In the genomic region with DNA sequence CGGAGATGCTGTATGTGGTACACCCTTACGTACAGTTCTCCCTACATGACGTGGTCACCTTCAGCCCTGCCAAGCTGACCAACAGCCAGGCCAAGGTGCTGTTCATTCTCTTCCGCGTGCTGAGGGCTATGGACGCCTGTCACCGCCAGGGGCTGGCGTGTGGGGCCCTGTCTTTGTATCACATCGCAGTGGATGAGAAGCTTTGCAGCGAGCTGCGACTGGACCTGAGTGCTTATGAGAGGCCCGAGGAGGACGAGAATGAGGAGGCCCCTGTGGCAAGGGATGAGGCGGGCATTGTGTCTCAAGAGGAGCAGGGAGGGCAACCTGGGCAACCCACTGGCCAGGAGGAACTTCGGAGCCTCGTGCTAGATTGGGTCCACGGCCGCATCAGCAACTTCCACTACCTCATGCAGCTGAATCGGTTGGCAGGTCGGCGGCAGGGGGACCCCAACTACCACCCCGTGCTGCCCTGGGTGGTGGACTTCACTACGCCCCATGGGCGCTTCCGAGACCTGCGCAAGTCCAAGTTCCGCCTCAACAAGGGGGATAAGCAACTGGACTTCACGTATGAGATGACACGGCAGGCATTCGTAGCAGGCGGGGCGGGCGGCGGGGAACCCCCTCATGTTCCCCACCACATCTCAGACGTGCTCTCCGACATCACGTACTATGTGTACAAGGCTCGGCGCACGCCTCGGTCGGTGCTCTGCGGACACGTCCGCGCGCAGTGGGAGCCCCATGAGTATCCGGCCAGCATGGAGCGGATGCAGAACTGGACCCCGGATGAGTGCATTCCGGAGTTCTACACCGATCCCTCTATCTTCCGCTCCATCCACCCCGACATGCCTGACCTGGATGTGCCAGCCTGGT, we compare ENCODE assay signal across 8 cellular contexts. TPM values are rescaled to one million over a fixed set of nuclear protein-coding genes. Genes with fewer than 3 reads are reported as not detected.
DNase-seq lines count a peak whose midpoint lies in the region; ATAC-seq and TF ChIP-seq lines count a peak whose summit lies in the region.

No MANE protein-coding gene starts in this region.

- DNase-seq in GM23248 (no peak), T-helper 17 cell (no peak), fibroblast of the aortic adventitia (ENCODE audit: low read depth) (no peak), skeletal muscle cell (ENCODE audit: low read depth) (no peak), RPMI8226 (no peak), EL (no peak), pons (ENCODE audit: low spot score) (no peak)

- no peak overlapping the region for H3K27ac ChIP-seq in GM23248

- H3K36me3 ChIP-seq in GM23248 (ENCODE audit: low read depth): no peaks in the 10 kb centered on the region

- no peaks in the 10 kb centered on the region for H3K9me2 ChIP-seq in GM23248 (ENCODE audit: insufficient read depth)

- in situ Hi-C loops in GM23248 (cut with MboI): loop anchor here (10.0 kb wide), 1 partner anchor 59 kb away; no protein-coding TSS in a partner anchor

- TF ChIP-seq CTCF in fibroblast of the aortic adventitia (IDR thresholded peaks at IDR 0.05; ENCODE audit: insufficient read depth, low read length): no peak

- peaks cover 12% of the 10 kb centered on the region for H3F3A ChIP-seq in GM23248 (ENCODE audit: insufficient read depth)

- no peaks in the 10 kb centered on the region for H3K27me3 ChIP-seq in GM23248 (replicated peaks; ENCODE audit: insufficient read depth)

- peak overlapping the region; percentile 85 for H3K4me2 ChIP-seq in GM23248 (ENCODE audit: unreplicated experiment)

- peaks cover 6% of the 10 kb centered on the region for H3K36me3 Mint-ChIP-seq in T-helper 17 cell (ENCODE audit: low read depth)

- no peak overlapping the region for H2AFZ ChIP-seq in GM23248

- H3K27ac Mint-ChIP-seq in T-helper 17 cell: peak overlapping the region; percentile 84

- H3K79me2 ChIP-seq in GM23248 (ENCODE audit: insufficient read depth): peaks cover 18% of the 10 kb centered on the region

- no peaks in the 10 kb centered on the region for H3K27me3 Mint-ChIP-seq in T-helper 17 cell

- H3K4me3 Mint-ChIP-seq in T-helper 17 cell: peak overlapping the region; percentile 89

- H3K9me3 ChIP-seq in GM23248 (ENCODE audit: low read depth): no peaks in the 10 kb centered on the region
- no peaks in the 10 kb centered on the region for H3K9me3 ChIP-seq in T-helper 17 cell (ENCODE audit: control insufficient read depth, low read length, poor library complexity, severe bottlenecking)

- no peaks in the 10 kb centered on the region for H4K20me1 ChIP-seq in GM23248 (ENCODE audit: insufficient read depth)

- ATAC-seq in T-helper 17 cell: no peak
- no peak for ATAC-seq in HG03039 (IDR thresholded peaks at IDR 0.05; ENCODE audit: unreplicated experiment)

- no peak overlapping the region for H3K9ac ChIP-seq in GM23248

- peaks cover 24% of the 10 kb centered on the region for H3K4me1 Mint-ChIP-seq in T-helper 17 cell

- H3K4me3 ChIP-seq in GM23248: peak overlapping the region; percentile 70
- H3K4me3 ChIP-seq in fibroblast of the aortic adventitia (ENCODE audit: low read depth, low read length): peak overlapping the region; percentile 73
- peak overlapping the region; percentile 59 for H3K4me3 ChIP-seq in skeletal muscle cell (ENCODE audit: low read depth, low read length)

- WGBS in GM23248 (ENCODE audit: low coverage in 1 of 2, low lambda C conversion rate in 2 of 2, missing lambda C conversion rate in 2 of 2), 2 experiments: 93 to 96% methylated on average over 52 to 54 of the region's 54 CpGs

- H3K4me1 ChIP-seq in GM23248 (ENCODE audit: insufficient read depth): peaks cover 6% of the 10 kb centered on the region; the same call in 1 of the 2 replicates

RNA-seq across cellular contexts. Expression of gene WDR81, which starts 1.4 kb away (rescaled TPM):
- total RNA-seq in GM23248 (2014; rRNA removed; shearing (Covaris generic)): 23.0 and 23.9 TPM in 2 replicates
- 4.4 and 5.8 TPM in 2 replicates for polyA plus RNA-seq in GM23248 (2016; fragmentation: Nextera tagmentation; extraction: Ambion mirVana)
- 10 to 100 TPM; 38.2 to 41.2 TPM for total RNA-seq in T-helper 17 cell
- 27.7 and 39.6 TPM in 2 replicates for total RNA-seq in fibroblast of the aortic adventitia (ENCODE audit: low replicate concordance)

RNA-seq across cellular contexts. Expression of gene TLCD2, which starts 15.7 kb away (rescaled TPM):
- total RNA-seq in GM23248 (2014; rRNA removed; shearing (Covaris generic)): 2.2 and 2.8 TPM in 2 replicates
- polyA plus RNA-seq in GM23248 (2016; fragmentation: Nextera tagmentation; extraction: Ambion mirVana): 2.2 and 2.4 TPM in 2 replicates
- total RNA-seq in T-helper 17 cell (1 to 10 TPM in 1 of 2 donors, under 1 TPM in 1; 0.26 to 1.4 TPM), fibroblast of the aortic adventitia (ENCODE audit: low replicate concordance) (4.5 and 10.1 TPM in 2 replicates)

RNA-seq across cellular contexts. Expression of gene SERPINF2, which starts 16.8 kb away (rescaled TPM):
- total RNA-seq in GM23248 (2014; rRNA removed; shearing (Covaris generic)): not detected in 2 replicates
- 0.08 TPM in 1 of 2 replicates, not detected in the other for polyA plus RNA-seq in GM23248 (2016; fragmentation: Nextera tagmentation; extraction: Ambion mirVana)
- total RNA-seq in T-helper 17 cell (under 1 TPM; 0.29 to 0.67 TPM), fibroblast of the aortic adventitia (ENCODE audit: low replicate concordance) (0.18 and 1.3 TPM in 2 replicates)

RNA-seq across cellular contexts. Expression of gene SERPINF1, which starts 36.0 kb away (rescaled TPM):
- 60.3 and 91.4 TPM in 2 replicates for total RNA-seq in GM23248 (2014; rRNA removed; shearing (Covaris generic))
- 28.3 and 29.0 TPM in 2 replicates for polyA plus RNA-seq in GM23248 (2016; fragmentation: Nextera tagmentation; extraction: Ambion mirVana)
- total RNA-seq in T-helper 17 cell (under 1 TPM in 1 of 2 donors, not detected in 1; 0.52 TPM), fibroblast of the aortic adventitia (ENCODE audit: low replicate concordance) (161 and 450 TPM in 2 replicates)

RNA-seq across cellular contexts. Expression of gene PRPF8, which starts 41.2 kb away (rescaled TPM):
- 72.2 and 76.9 TPM in 2 replicates for total RNA-seq in GM23248 (2014; rRNA removed; shearing (Covaris generic))
- 90.3 and 93.8 TPM in 2 replicates for polyA plus RNA-seq in GM23248 (2016; fragmentation: Nextera tagmentation; extraction: Ambion mirVana)
- 100 to 1,000 TPM; 451 to 472 TPM for total RNA-seq in T-helper 17 cell
- total RNA-seq in fibroblast of the aortic adventitia (ENCODE audit: low replicate concordance): 59.7 and 138 TPM in 2 replicates
